Comparison of ENCODE assay signal across 8 cellular contexts in genomic region chr5:132775439-132776076, GRCh38. TPM values are rescaled to one million over a fixed set of nuclear protein-coding genes. Genes with fewer than 3 reads are reported as not detected.
A peak's percentile ranks its signal among the peaks of the same experiment; 100 is the strongest.
DNase-seq lines count a peak whose midpoint lies in the region; ATAC-seq and TF ChIP-seq lines count a peak whose summit lies in the region.

No MANE protein-coding gene starts in this region.

- no peaks in the 10 kb centered on the region for H3K36me3 Mint-ChIP-seq in IgD-negative memory B cell

- CTCF ChIA-PET in AG04449 (lab: Yijun Ruan, JAX) = interaction anchor here (1.0 to 2.3 kb wide), 6 partner anchors 10 to 55 kb away, joined by 3 to 9 read pairs (median 4); partner anchors contain the start of gene SHROOM1

- TF ChIP-seq CTCF in AG04449 (IDR thresholded peaks at IDR 0.05; ENCODE audit: insufficient read depth, low read length, missing control alignments) = no peak

- H3K36me3 ChIP-seq in muscle layer of duodenum (ENCODE audit: control insufficient read depth in 1 of 2, insufficient read depth in 2 of 2, low read length in 2 of 2) = no peaks in the 10 kb centered on the region

- no peaks in the 10 kb centered on the region for H3K9me3 ChIP-seq in muscle layer of duodenum (ENCODE audit: control insufficient read depth in 1 of 2, low read length in 2 of 2)

- H3K4me3 Mint-ChIP-seq in IgD-negative memory B cell = peak overlapping the region in 3 of 4 donors; percentile 34 to 63 (median 54)

- no peak overlapping the region for H3K27ac Mint-ChIP-seq in IgD-negative memory B cell

- H3K4me3 ChIP-seq in AG04449 (ENCODE audit: low read depth, low read length) (peak overlapping the region; percentile 21), muscle layer of duodenum (ENCODE audit: low read depth in 1 of 2, low read length in 2 of 2) (peak overlapping the region; percentile 66 to 77)

- H3K27me3 ChIP-seq in muscle layer of duodenum (ENCODE audit: low read depth, low read length) = no peaks in the 10 kb centered on the region

- ATAC-seq in HG03432 (IDR thresholded peaks at IDR 0.05; ENCODE audit: unreplicated experiment) (no peak), HG03565 (IDR thresholded peaks at IDR 0.05; ENCODE audit: unreplicated experiment) (no peak)

- POLR2A ChIA-PET in AG04449 (lab: Yijun Ruan, JAX) = interaction anchor here (0.6 kb wide), 1 partner anchor 28 kb away, joined by 3 read pairs; the partner anchor contains the start of gene CCNI2

- peaks cover 0 to 7% (median 2%) of the 10 kb centered on the region in 3 donors for H3K4me1 Mint-ChIP-seq in IgD-negative memory B cell

- peak overlapping the region; percentile 89 for H3K27ac ChIP-seq in cingulate gyrus (ENCODE audit: low read depth, low read length)
- peak overlapping the region; percentile 60 for H3K27ac ChIP-seq in muscle layer of duodenum (ENCODE audit: low read length)

- DNase-seq in AG04449 (ENCODE audit: low read depth, low spot score) (no peak), DMS153 (lab: John Stamatoyannopoulos, UW) (no peak)
- no peak for DNase-seq in effector CD8-positive, alpha-beta T cell (lab: John Stamatoyannopoulos, UW)

- H3K9me3 Mint-ChIP-seq in IgD-negative memory B cell = no peaks in the 10 kb centered on the region

- H3K27me3 Mint-ChIP-seq in IgD-negative memory B cell = peaks cover 1% of the 10 kb centered on the region

- H3K4me1 ChIP-seq in muscle layer of duodenum (ENCODE audit: control insufficient read depth in 1 of 2, insufficient read depth in 2 of 2, low read length in 2 of 2) = peaks cover 22 to 31% of the 10 kb centered on the region in 2 donors

RNA-seq across cellular contexts. Expression of gene SEPTIN8, which starts 1.5 kb away (rescaled TPM):
- 1.1 TPM for polyA plus RNA-seq in IgD-negative memory B cell

RNA-seq across cellular contexts. Expression of gene CCNI2, which starts 28.3 kb away (rescaled TPM):
- 0.51 TPM for polyA plus RNA-seq in IgD-negative memory B cell

RNA-seq across cellular contexts. Expression of gene SOWAHA, which starts 37.5 kb away (rescaled TPM):
- not detected for polyA plus RNA-seq in IgD-negative memory B cell

RNA-seq across cellular contexts. Expression of gene KIF3A, which starts 38.2 kb away (rescaled TPM):
- polyA plus RNA-seq in IgD-negative memory B cell = 11.1 TPM

RNA-seq across cellular contexts. Expression of gene SHROOM1, which starts 54.9 kb away (rescaled TPM):
- 0.70 TPM for polyA plus RNA-seq in IgD-negative memory B cell
